In genomic region chr4:1105662-1106061, GRCh38 we compare ENCODE assay signal across 19 cellular contexts. TPM values are rescaled to one million over a fixed set of nuclear protein-coding genes. Genes with fewer than 3 reads are reported as not detected.
DNase-seq lines count a peak whose midpoint lies in the region; ATAC-seq and TF ChIP-seq lines count a peak whose summit lies in the region.
"Had no signal": no experiment of that assay in that cellular context is flagged by ENCODE, and none has a peak within 500 bp of the region (broad histone marks: within the 10 kb centered on the region; RNA-seq: fewer than 3 reads in every experiment).

No MANE protein-coding gene starts in this region.

- in situ Hi-C loops in transverse colon (cut with MboI; ENCODE audit: low pct_ligation_motif_present in 1 of 4, low pct_unique_long_range_greater_than_20kb in 1 of 4, low sequenced_read_pairs in 3 of 4) = no loop called here

- no peaks in the 10 kb centered on the region for H3K79me2 ChIP-seq in osteoblast (ENCODE audit: insufficient read depth, low read length)

- TF ChIP-seq CTCF in osteoblast (IDR thresholded peaks at IDR 0.05; ENCODE audit: extremely low read depth, low read depth, low read length) = no peak
- TF ChIP-seq CTCF in transverse colon (IDR thresholded peaks at IDR 0.05) = no peak
- TF ChIP-seq CTCF in BE2C (IDR thresholded peaks at IDR 0.05; ENCODE audit: low read depth, low read length) = no peak

- no peak overlapping the region for H3K4me2 ChIP-seq in osteoblast (ENCODE audit: insufficient read depth, low read length)
- H3K4me2 ChIP-seq: KMS-11 had no signal

- no peak for TF ChIP-seq EP300 in transverse colon (IDR thresholded peaks at IDR 0.05; ENCODE audit: low read depth)

- no peaks in the 10 kb centered on the region for H3K36me3 ChIP-seq in osteoblast (ENCODE audit: insufficient read depth, low read length)
- H3K36me3 ChIP-seq in transverse colon = no peaks in the 10 kb centered on the region
- H3K36me3 ChIP-seq in BE2C = no peaks in the 10 kb centered on the region
- H3K36me3 ChIP-seq: BLaER1 treated with 17β-estradiol and CSF1 and Interleukin-3, amounts not matched to agents 10 nM and 100 nM; Peyer's patch had no signal

- no peaks in the 10 kb centered on the region for H3K9me3 ChIP-seq in osteoblast (ENCODE audit: low read depth, low read length)
- H3K9me3 ChIP-seq in transverse colon = no peaks in the 10 kb centered on the region
- H3K9me3 ChIP-seq in BE2C = no peaks in the 10 kb centered on the region
- H3K9me3 ChIP-seq: BLaER1 treated with 17β-estradiol and CSF1 and Interleukin-3, amounts not matched to agents 10 nM and 100 nM; Peyer's patch had no signal

- ATAC-seq in HG02970 (IDR thresholded peaks at IDR 0.05; ENCODE audit: low FRiP score, unreplicated experiment) = no peak
- ATAC-seq: Right ventricle myocardium inferior had no signal

- TF ChIP-seq POLR2A in transverse colon (IDR thresholded peaks at IDR 0.05) = no peak

- H3K27me3 ChIP-seq in osteoblast (ENCODE audit: insufficient read depth, low read length) (no peaks in the 10 kb centered on the region), transverse colon (no peaks in the 10 kb centered on the region), BE2C (peaks cover 27% of the 10 kb centered on the region)
- H3K27me3 ChIP-seq: Peyer's patch had no signal

- intact Hi-C loops in transverse colon (cut with DNase I; ENCODE audit: low total_unique reads) = no loop called here

- DNase-seq in ELF-1 (ENCODE audit: low read depth, low spot score) = peak; percentile 18
- DNase-seq in amniotic epithelial cell (ENCODE audit: low read depth) = peak; percentile 51
- peak; percentile 19 for DNase-seq in kidney glomerular epithelial cell (lab: John Stamatoyannopoulos, UW)
- peak; percentile 19 for DNase-seq in osteoblast (ENCODE audit: insufficient read length, low spot score, missing footprints)
- DNase-seq in T-helper 2 cell = no peak
- DNase-seq in transverse colon = no peak
- no peak for DNase-seq in BE2C
- DNase-seq: DND-41, GF-D8, GOT3, NCI-H1048, NCI-H1436 treated with DMSO at 0.1 percent for 48 hours, NCI-H2227 treated with DMSO at 0.1 percent for 48 hours, NCI-H524, Peyer's patch had no signal

- H3K4me1 ChIP-seq in osteoblast (ENCODE audit: insufficient read depth, low read length) = no peaks in the 10 kb centered on the region
- H3K4me1 ChIP-seq in transverse colon = peaks cover 0 to 12% (median 5%) of the 10 kb centered on the region in 4 donors
- H3K4me1 ChIP-seq in BE2C = no peaks in the 10 kb centered on the region
- H3K4me1 ChIP-seq: Peyer's patch had no signal

- H3K4me3 ChIP-seq in osteoblast (ENCODE audit: insufficient read depth, low read length) = no peak overlapping the region
- H3K4me3 ChIP-seq in transverse colon = no peak overlapping the region
- no peak overlapping the region for H3K4me3 ChIP-seq in BE2C (ENCODE audit: low read depth, low read length)
- H3K4me3 ChIP-seq: BLaER1 treated with 17β-estradiol and CSF1 and Interleukin-3, amounts not matched to agents 10 nM and 100 nM; Peyer's patch had no signal

- H4K20me1 ChIP-seq in osteoblast (ENCODE audit: insufficient read depth, low read length) = no peaks in the 10 kb centered on the region
- H4K20me1 ChIP-seq: BLaER1 treated with 17β-estradiol and CSF1 and Interleukin-3, amounts not matched to agents 10 nM and 100 nM had no signal

- 85% methylated on average over 10 of the region's 10 CpGs; no CpG with 5 or more reads in 1 of the 2 donors for WGBS in transverse colon (ENCODE audit: low coverage in 1 of 2), 2 donors

- no peak overlapping the region for H2AFZ ChIP-seq in osteoblast (ENCODE audit: low read length)

- H3K27ac ChIP-seq in osteoblast (ENCODE audit: low read depth, low read length) = no peak overlapping the region
- no peak overlapping the region for H3K27ac ChIP-seq in transverse colon
- H3K27ac ChIP-seq: BLaER1 treated with 17β-estradiol and CSF1 and Interleukin-3, amounts not matched to agents 10 nM and 100 nM; KMS-11; Peyer's patch had no signal

RNA-seq across cellular contexts. Expression of gene RNF212, which starts 7.7 kb away (rescaled TPM):
- total RNA-seq in osteoblast (7.1 and 7.6 TPM in 2 replicates), transverse colon (1 to 10 TPM in 2 of 4 donors, not detected in 2; 2.5 to 9.1 TPM)
- polyA plus RNA-seq in BE2C (2012; ENCODE audit: insufficient read depth, insufficient read length, low read depth) = not detected

Comparison
In these comparisons a context has a peak if more than half of its experiments do, and no peak if none do; other contexts are left out.
1. DNase-seq: peak in ELF-1 (single experiment), amniotic epithelial cell (single experiment), kidney glomerular epithelial cell (single experiment) and osteoblast (single experiment); none in T-helper 2 cell (0 of 5), transverse colon (single experiment) and BE2C (single experiment).